In genomic region chr11:64856382-64857227, GRCh38 we compare ENCODE assay signal across 8 cellular contexts. TPM values are rescaled to one million over a fixed set of nuclear protein-coding genes. Genes with fewer than 3 reads are reported as not detected.
DNase-seq lines count a peak whose midpoint lies in the region; ATAC-seq and TF ChIP-seq lines count a peak whose summit lies in the region.

No MANE protein-coding gene starts in this region.

- WGBS in hepatocyte (ENCODE audit: low lambda C conversion rate, missing lambda C conversion rate) = 83% methylated on average over 20 of the region's 20 CpGs

- peaks cover 30% of the 10 kb centered on the region for H3K4me1 ChIP-seq in hepatocyte (ENCODE audit: insufficient read depth)

- in situ Hi-C loops in Caki2 (cut with HindIII; ENCODE audit: low pct_unique_long_range_greater_than_20kb, low sequenced_read_pairs) = no loop called here

- no peaks in the 10 kb centered on the region for H3K9me3 ChIP-seq in hepatocyte (ENCODE audit: low read depth)

- H3K4me3 Mint-ChIP-seq in activated naive CD8-positive, alpha-beta T cell treated with anti-CD3 and anti-CD28 coated beads for 36 hours = peak overlapping the region; percentile 58

- ATAC-seq in HG02938 (IDR thresholded peaks at IDR 0.05; ENCODE audit: unreplicated experiment) (no peak), HG03571 (IDR thresholded peaks at IDR 0.05; ENCODE audit: unreplicated experiment) (no peak)

- no peak overlapping the region for H3K4me2 ChIP-seq in hepatocyte

- peak overlapping the region; percentile 93 for H3K27ac ChIP-seq in hepatocyte

- H3K36me3 ChIP-seq in hepatocyte (replicated peaks; ENCODE audit: insufficient read depth, low read depth) = no peaks in the 10 kb centered on the region

- peaks cover 72% of the 10 kb centered on the region for H3K36me3 Mint-ChIP-seq in activated naive CD8-positive, alpha-beta T cell treated with anti-CD3 and anti-CD28 coated beads for 36 hours

- no peaks in the 10 kb centered on the region for H3K9me2 ChIP-seq in hepatocyte (replicated peaks; ENCODE audit: insufficient read depth)

- peaks cover 89% of the 10 kb centered on the region for H3K4me1 Mint-ChIP-seq in activated naive CD8-positive, alpha-beta T cell treated with anti-CD3 and anti-CD28 coated beads for 36 hours

- peaks cover 49% of the 10 kb centered on the region for H3K79me2 ChIP-seq in hepatocyte

- H3K27ac Mint-ChIP-seq in activated naive CD8-positive, alpha-beta T cell treated with anti-CD3 and anti-CD28 coated beads for 36 hours = peak overlapping the region; percentile 85

- H2AFZ ChIP-seq in hepatocyte = no peak overlapping the region

- peak; percentile 88 for DNase-seq in Caki2 (ENCODE audit: low read depth)
- peak; percentile 58 for DNase-seq in NOMO-1 (lab: John Stamatoyannopoulos, UW; ENCODE audit: unreplicated experiment in 2 of 2)
- peak; percentile 80 for DNase-seq in activated naive CD8-positive, alpha-beta T cell treated with anti-CD3 and anti-CD28 coated beads for 36 hours
- peak; percentile 80 for DNase-seq in hepatocyte (ENCODE audit: low spot score)
- peak in 2 of 3 donors; percentile 58 to 65 for DNase-seq in stimulated activated CD4-positive, alpha-beta T cell treated with anti-CD3 and anti-CD28 coated beads, TNF-alpha, amount 100 ng/mL, for 48 hours (ENCODE audit: low read depth in 3 of 3)
- no peak for DNase-seq in NCI-H2227 (lab: John Stamatoyannopoulos, UW; ENCODE audit: unreplicated experiment)

- no peak for TF ChIP-seq CTCF in hepatocyte (IDR thresholded peaks at IDR 0.05; ENCODE audit: poor library complexity)

- H4K20me1 ChIP-seq in hepatocyte (ENCODE audit: insufficient read depth, poor library complexity, severe bottlenecking) = no peaks in the 10 kb centered on the region

- no peaks in the 10 kb centered on the region for H3K27me3 Mint-ChIP-seq in activated naive CD8-positive, alpha-beta T cell treated with anti-CD3 and anti-CD28 coated beads for 36 hours

- H3K9me3 Mint-ChIP-seq in activated naive CD8-positive, alpha-beta T cell treated with anti-CD3 and anti-CD28 coated beads for 36 hours = no peaks in the 10 kb centered on the region

- H3K4me3 ChIP-seq in hepatocyte = no peak overlapping the region

- H3K27me3 ChIP-seq in hepatocyte = no peaks in the 10 kb centered on the region

RNA-seq across cellular contexts. Expression of gene CDC42BPG, which starts 12.2 kb away (rescaled TPM):
- total RNA-seq in Caki2 (2014; rRNA removed; shearing (Covaris generic); ENCODE audit: low replicate concordance) = 0.12 and 1.1 TPM in 2 replicates
- total RNA-seq in activated naive CD8-positive, alpha-beta T cell treated with anti-CD3 and anti-CD28 coated beads for 36 hours = under 1 TPM; 0.46 to 0.54 TPM
- total RNA-seq in hepatocyte = 6.5 and 8.4 TPM in 2 replicates
- 3.1 and 5.5 TPM in 2 replicates for polyA plus RNA-seq in hepatocyte

RNA-seq across cellular contexts. Expression of gene EHD1, which starts 21.8 kb away (rescaled TPM):
- total RNA-seq in Caki2 (2014; rRNA removed; shearing (Covaris generic); ENCODE audit: low replicate concordance) = 53.4 and 68.3 TPM in 2 replicates
- 100 to 1,000 TPM; 103 to 112 TPM for total RNA-seq in activated naive CD8-positive, alpha-beta T cell treated with anti-CD3 and anti-CD28 coated beads for 36 hours
- total RNA-seq in hepatocyte = 44.8 and 52.4 TPM in 2 replicates
- polyA plus RNA-seq in hepatocyte = 66.6 and 69.5 TPM in 2 replicates

RNA-seq across cellular contexts. Expression of gene MEN1, which starts 46.3 kb away (rescaled TPM):
- total RNA-seq in Caki2 (2014; rRNA removed; shearing (Covaris generic); ENCODE audit: low replicate concordance) = 5.3 and 5.4 TPM in 2 replicates
- total RNA-seq in activated naive CD8-positive, alpha-beta T cell treated with anti-CD3 and anti-CD28 coated beads for 36 hours = 10 to 100 TPM; 35.8 to 37.0 TPM
- total RNA-seq in hepatocyte = 14.1 and 18.6 TPM in 2 replicates
- 49.1 and 49.9 TPM in 2 replicates for polyA plus RNA-seq in hepatocyte

RNA-seq across cellular contexts. Expression of gene MAP4K2, which starts 53.6 kb away (rescaled TPM):
- 12.9 and 14.4 TPM in 2 replicates for total RNA-seq in Caki2 (2014; rRNA removed; shearing (Covaris generic); ENCODE audit: low replicate concordance)
- total RNA-seq in activated naive CD8-positive, alpha-beta T cell treated with anti-CD3 and anti-CD28 coated beads for 36 hours = 10 to 100 TPM; 60.4 to 63.8 TPM
- total RNA-seq in hepatocyte = 7.8 and 23.5 TPM in 2 replicates
- polyA plus RNA-seq in hepatocyte = 9.0 and 13.2 TPM in 2 replicates
